11 cellular contexts compared by ENCODE assay signal in the genomic region with DNA sequence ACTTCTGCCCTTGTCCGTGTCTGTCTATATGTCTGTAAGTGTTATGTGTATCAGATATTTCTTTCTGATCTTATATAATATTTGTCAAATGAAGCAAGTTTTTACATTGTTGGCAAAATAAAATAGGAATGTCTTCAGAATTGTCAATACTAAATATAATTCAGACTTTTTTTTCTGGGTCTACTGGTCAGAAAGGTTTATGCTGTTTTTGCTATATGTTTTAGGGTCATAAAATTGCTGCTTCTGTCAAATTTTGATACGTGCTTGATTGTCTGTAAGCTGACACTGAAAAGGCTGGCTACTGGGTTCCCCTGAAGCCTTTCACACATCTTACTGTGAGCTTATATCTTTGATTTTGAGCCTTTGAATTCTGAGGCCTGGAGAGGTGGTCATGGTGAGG. TPM values are rescaled to one million over a fixed set of nuclear protein-coding genes. Genes with fewer than 3 reads are reported as not detected.
"Had no signal": no experiment of that assay in that cellular context is flagged by ENCODE, and none has a peak within 500 bp of the region (broad histone marks: within the 10 kb centered on the region; RNA-seq: fewer than 3 reads in every experiment).

No MANE protein-coding gene starts in this region.

- H3K4me2 ChIP-seq: KMS-11 had no signal

- H3K27ac ChIP-seq: HL-60, KMS-11 had no signal

- H3K9ac ChIP-seq: KMS-11 had no signal

- DNase-seq: IMR-90, KBM-7, KG1 had no signal

- FAIRE-seq: HepG2, HTR-8/SVneo, K562 had no signal

- H3K4me3 ChIP-seq: K562 had no signal

RNA-seq across cellular contexts. Expression of gene LGSN, which starts 20.1 kb away (rescaled TPM):
- total RNA-seq: HT-29, HT1080, IMR-90, K562 had no signal
- polyA plus RNA-seq: IgD-negative memory B cell, IMR-90 had no signal
